11 cellular contexts compared by ENCODE assay signal in the genomic region with DNA sequence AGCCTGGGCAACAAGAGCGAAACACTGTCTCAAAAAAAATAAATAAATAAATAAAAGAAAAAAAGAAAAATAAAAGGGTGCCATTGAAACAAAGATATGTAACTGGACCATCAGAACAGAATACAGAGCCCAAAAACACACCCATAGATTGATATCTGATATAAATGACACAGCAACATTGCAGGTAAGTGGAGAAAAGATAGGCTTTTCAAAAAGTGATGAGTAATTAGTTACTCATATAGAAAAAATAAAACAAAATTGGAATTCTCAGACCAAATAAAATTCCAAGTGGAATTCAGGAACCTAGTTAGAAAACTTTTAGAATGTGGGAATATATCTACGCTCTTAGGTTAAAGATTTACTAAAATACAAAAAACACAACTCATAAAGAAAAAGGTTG.
"Had no signal": no experiment of that assay in that cellular context is flagged by ENCODE, and none has a peak within 500 bp of the region (broad histone marks: within the 10 kb centered on the region; RNA-seq: fewer than 3 reads in every experiment).

No MANE protein-coding gene starts in this region.

- H2AFZ ChIP-seq: GM23248, GM23338 had no signal

- H3K27ac Mint-ChIP-seq: GM23338, H9, HFFc6 had no signal

- H3K4me1 ChIP-seq: HAP-1 had no signal

- H3K4me2 ChIP-seq: GM23338 had no signal

- H3K4me1 Mint-ChIP-seq: GM23338 had no signal

- H3K4me3 ChIP-seq: GM23248, GM23338, HAP-1 had no signal

- H3K9me3 ChIP-seq: HAP-1 had no signal

- H3K9ac ChIP-seq: GM23248 had no signal

- H3K9me3 Mint-ChIP-seq: GM23338, HFFc6 had no signal

- H3K4me3 Mint-ChIP-seq: GM23338, H9, HFFc6 had no signal

- FAIRE-seq: H1, H54 had no signal

- DNase-seq: GM23248, GOT3, H7, H9, HCEC 1CT, HFFc6 had no signal

- H3K36me3 ChIP-seq: HAP-1 had no signal

- ATAC-seq: GM23338, HCT116 had no signal

- H3K27ac ChIP-seq: GM23248 had no signal
